12 cellular contexts compared by ENCODE assay signal in the genomic region with DNA sequence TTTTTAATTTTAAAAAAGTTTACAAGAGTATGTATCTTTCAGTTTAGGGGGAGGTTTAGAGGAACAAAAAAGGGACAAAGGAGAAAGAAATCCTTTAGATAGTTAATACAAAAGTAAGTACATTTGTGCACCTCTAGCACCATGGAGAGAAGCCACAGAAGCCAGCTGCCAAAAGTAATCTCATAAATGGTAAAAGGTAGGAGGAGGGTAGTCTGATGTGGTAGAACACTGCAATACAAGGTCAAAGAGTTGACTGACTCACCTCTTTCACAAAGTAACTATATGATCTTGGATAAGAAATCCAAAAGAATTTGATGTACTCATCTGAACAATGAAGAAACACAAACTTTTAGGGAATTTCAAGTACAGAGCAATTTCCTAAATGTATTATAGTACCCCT.
DNase-seq lines count a peak whose midpoint lies in the region; ATAC-seq and TF ChIP-seq lines count a peak whose summit lies in the region.
"Had no signal": no experiment of that assay in that cellular context is flagged by ENCODE, and none has a peak within 500 bp of the region (broad histone marks: within the 10 kb centered on the region; RNA-seq: fewer than 3 reads in every experiment).

No MANE protein-coding gene starts in this region.

- H3K4me3 ChIP-seq in mammary epithelial cell (replicated peaks in 1 of 3; ENCODE audit: insufficient read depth in 1 of 3, low read depth in 2 of 3, low read length in 3 of 3) (no peak overlapping the region), lower leg skin (ENCODE audit: low read depth, poor library complexity, severe bottlenecking) (no peak overlapping the region)
- H3K4me3 ChIP-seq: lung, tibial artery had no signal

- no peak for TF ChIP-seq POLR2A in lower leg skin (IDR thresholded peaks at IDR 0.05)

- dilution Hi-C loops in mammary epithelial cell (cut with HindIII; ENCODE audit: low sequenced_read_pairs): no loop called here

- DNase-seq in NCI-H82 (lab: John Stamatoyannopoulos, UW): peak; percentile 36
- DNase-seq in NCI-H82 treated with DMSO at 0.1 percent for 48 hours (lab: John Stamatoyannopoulos, UW; ENCODE audit: unreplicated experiment): no peak
- peak; percentile 51 for DNase-seq in LoVo (ENCODE audit: low spot score)
- peak; percentile 75 for DNase-seq in mammary epithelial cell
- peak; percentile 46 for DNase-seq in non-pigmented ciliary epithelial cell (ENCODE audit: low read depth)
- no peak for DNase-seq in KG1 (lab: John Stamatoyannopoulos, UW)
- no peak for DNase-seq in lower leg skin (ENCODE audit: low spot score in 2 of 2)
- DNase-seq: anterior cingulate cortex, NCI-H446 treated with DMSO at 0.1 percent for 48 hours, tibial artery had no signal

- no peaks in the 10 kb centered on the region for H3K9me3 ChIP-seq in mammary epithelial cell (replicated peaks; ENCODE audit: insufficient read depth, low read length)
- H3K9me3 ChIP-seq: tibial artery had no signal

- H3K79me2 ChIP-seq in mammary epithelial cell (ENCODE audit: insufficient read depth, low read length): peaks cover 51% of the 10 kb centered on the region

- CTCF ChIA-PET in mammary epithelial cell (lab: Charles Lee; ENCODE audit: low non-redundant PET): no interaction called here

- no TSS peak for BruUV-seq in mammary epithelial cell (replicated peaks; lab: Mats Ljungman, UMichigan)

- H3K4me2 ChIP-seq in mammary epithelial cell (ENCODE audit: insufficient read depth, low read depth, low read length): no peak overlapping the region

- peaks cover 4% of the 10 kb centered on the region for H3K36me3 ChIP-seq in mammary epithelial cell (ENCODE audit: insufficient read depth, low read length)

- H3K9ac ChIP-seq in mammary epithelial cell (ENCODE audit: insufficient read depth, low read length): no peak overlapping the region

- H3K27ac ChIP-seq in mammary epithelial cell (ENCODE audit: insufficient read depth, low read depth, low read length): no peak overlapping the region
- H3K27ac ChIP-seq: tibial artery had no signal

- H3K4me1 ChIP-seq in mammary epithelial cell (ENCODE audit: insufficient read depth, low read length): no peaks in the 10 kb centered on the region

- intact Hi-C loops in mammary epithelial cell (cut with micrococcal nuclease): no loop called here
- intact Hi-C loops in lower leg skin (cut with DNase I; ENCODE audit: low total_unique reads): no loop called here

- TF ChIP-seq CTCF in mammary epithelial cell (conservative IDR thresholded peaks at IDR 0.05 in 1 of 2, IDR thresholded peaks at IDR 0.05 in 1 of 2; ENCODE audit: extremely low read depth in 1 of 2, insufficient read depth in 1 of 2, low read depth in 1 of 2, low read length in 2 of 2) (no peak), lower leg skin (IDR thresholded peaks at IDR 0.05) (no peak)

- in situ Hi-C loops in mammary epithelial cell (cut with MboI; ENCODE audit: low sequenced_read_pairs in 2 of 2): no loop called here

- H2AFZ ChIP-seq in mammary epithelial cell (ENCODE audit: low read depth, low read length): no peak overlapping the region

- no peak for ATAC-seq in GM19035 (IDR thresholded peaks at IDR 0.05; ENCODE audit: unreplicated experiment)

- no peaks in the 10 kb centered on the region for H3K27me3 ChIP-seq in mammary epithelial cell (ENCODE audit: insufficient read depth, low read length)
- H3K27me3 ChIP-seq: tibial artery had no signal

- H4K20me1 ChIP-seq in mammary epithelial cell (ENCODE audit: insufficient read depth, low read length): no peaks in the 10 kb centered on the region

Comparison
In these comparisons a context has a peak if more than half of its experiments do, and no peak if none do; other contexts are left out.
1. DNase-seq: peak in NCI-H82 (single experiment), LoVo (single experiment), mammary epithelial cell (single experiment) and non-pigmented ciliary epithelial cell (single experiment); none in NCI-H82 treated with DMSO at 0.1 percent for 48 hours (single experiment), KG1 (single experiment) and lower leg skin (0 of 2).